12 cellular contexts compared by ENCODE assay signal in the genomic region with DNA sequence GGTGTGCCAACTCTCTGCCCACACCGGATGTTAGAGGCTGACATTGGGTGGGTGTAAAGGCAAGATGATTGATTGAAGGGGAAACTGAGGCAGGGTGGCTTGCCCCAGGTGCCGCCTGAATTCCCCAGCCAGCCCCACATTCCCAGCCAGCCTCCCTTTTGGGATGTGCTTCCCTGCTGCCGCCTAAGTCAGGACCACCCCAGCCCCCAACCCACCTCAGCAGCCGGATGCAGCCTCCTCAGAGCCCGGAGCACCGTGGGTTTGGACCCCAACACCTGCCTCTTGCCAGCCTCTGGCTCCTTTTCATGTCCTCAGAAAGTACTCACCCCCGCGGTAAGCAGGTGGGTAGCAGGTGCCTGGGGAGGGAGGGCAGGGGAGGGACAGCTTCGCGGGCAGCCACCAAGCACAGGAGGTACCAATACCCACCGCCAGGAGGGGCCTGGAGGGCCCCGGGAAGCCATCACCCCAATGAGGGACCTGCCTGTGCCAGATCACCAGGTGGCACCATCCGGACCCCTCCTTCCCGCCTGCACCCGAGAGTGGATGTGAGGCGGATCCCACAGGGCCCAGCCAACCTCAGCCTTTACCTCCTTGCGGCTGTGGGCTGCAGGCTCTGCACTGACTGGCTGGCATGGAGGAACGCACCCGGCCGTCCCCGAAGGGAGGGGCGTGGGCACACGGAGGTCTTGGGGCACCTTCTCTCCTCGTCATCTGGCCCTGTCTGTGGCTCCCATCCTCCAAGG.
DNase-seq lines count a peak whose midpoint lies in the region; ATAC-seq and TF ChIP-seq lines count a peak whose summit lies in the region.
"Had no signal": no experiment of that assay in that cellular context is flagged by ENCODE, and none has a peak within 500 bp of the region (broad histone marks: within the 10 kb centered on the region; RNA-seq: fewer than 3 reads in every experiment).

No MANE protein-coding gene starts in this region.

- H3K9me3 ChIP-seq in AG04450 (ENCODE audit: control insufficient read depth, insufficient read depth, low read length) = no peaks in the 10 kb centered on the region; the same call in 1 of the 2 replicates
- H3K9me3 ChIP-seq: esophagus muscularis mucosa had no signal

- peak; percentile 23; the same call in 1 of the 2 replicates for TF ChIP-seq CTCF in AG04450 (IDR thresholded peaks at IDR 0.05; ENCODE audit: low read depth, low read length)
- TF ChIP-seq CTCF in GM12873 (IDR thresholded peaks at IDR 0.05; ENCODE audit: insufficient read depth, low read depth, low read length, missing control alignments) = peak; percentile 35
- no peak for TF ChIP-seq CTCF in GM10248 (IDR thresholded peaks at IDR 0.05; ENCODE audit: control extremely low read depth, extremely low read depth, low read depth, missing control alignments)
- TF ChIP-seq CTCF in foreskin fibroblast (IDR thresholded peaks at IDR 0.05; ENCODE audit: low read depth, low read length) = no peak

- intact Hi-C loops in left cardiac atrium (cut with DNase I) = loop anchor here (1.0 to 2.0 kb wide), 2 partner anchors 179 to 180 kb away; no protein-coding TSS in a partner anchor

- ATAC-seq in left cardiac atrium (no peak), GM19324 (IDR thresholded peaks at IDR 0.05; ENCODE audit: low FRiP score, unreplicated experiment) (no peak)

- DNase-seq in AG04450 (ENCODE audit: low read depth, low spot score) = no peak
- peak; percentile 14 for DNase-seq in NCI-H526 treated with DMSO at 0.1 percent for 48 hours (lab: John Stamatoyannopoulos, UW)
- DNase-seq in left cardiac atrium = peak; percentile 23
- DNase-seq in medulla oblongata (ENCODE audit: extremely low spot score) = no peak
- no peak for DNase-seq in GM10248 (ENCODE audit: extremely low spot score)
- no peak for DNase-seq in foreskin fibroblast
- DNase-seq: activated CD4-positive, alpha-beta T cell treated with anti-CD3 and anti-CD28 coated beads for 4 hours; activated naive CD4-positive, alpha-beta T cell treated with Interleukin-2 at 50 U/mL for 16 hours; NCI-H1092 had no signal

- H3K4me3 ChIP-seq in AG04450 (ENCODE audit: low read depth, low read length) (no peak overlapping the region), foreskin fibroblast (ENCODE audit: low read depth in 1 of 2, low read length in 2 of 2) (no peak overlapping the region)
- H3K4me3 ChIP-seq: esophagus muscularis mucosa had no signal

- CTCF ChIA-PET in AG04450 (lab: Charles Lee) (interaction anchor here (1.6 to 4.6 kb wide), 5 partner anchors 22 to 183 kb away, joined by 4 to 29 read pairs (median 19); no protein-coding TSS in a partner anchor), GM10248 (lab: Yijun Ruan, JAX) (interaction anchor here (1.9 to 5.3 kb wide), 3 partner anchors 19 to 184 kb away, joined by 4 to 35 read pairs (median 12); no protein-coding TSS in a partner anchor)

- POLR2A ChIA-PET in AG04450 (lab: Yijun Ruan, JAX) = no interaction called here
- POLR2A ChIA-PET in GM10248 (lab: Yijun Ruan, JAX) = no interaction called here

- H3K27ac ChIP-seq in AG04450 (ENCODE audit: low read depth, low read length) = no peak overlapping the region

- H3K27me3 ChIP-seq in AG04450 (ENCODE audit: control insufficient read depth, insufficient read depth, low read length) = peaks cover 26% of the 10 kb centered on the region

Comparison
In these comparisons a context has a peak if more than half of its experiments do, and no peak if none do; other contexts are left out.
1. DNase-seq: peak in NCI-H526 treated with DMSO at 0.1 percent for 48 hours (single experiment) and left cardiac atrium (single experiment); none in AG04450 (single experiment), medulla oblongata (single experiment), GM10248 (single experiment) and foreskin fibroblast (0 of 2).
2. CTCF ChIP-seq: peak in AG04450 (single experiment) and GM12873 (single experiment); none in GM10248 (single experiment) and foreskin fibroblast (single experiment).